ENCODE assay signal across 21 cellular contexts in genomic region chr10:48249763-48250351, GRCh38. TPM values are rescaled to one million over a fixed set of nuclear protein-coding genes. Genes with fewer than 3 reads are reported as not detected.
"Had no signal": no experiment of that assay in that cellular context is flagged by ENCODE, and none has a peak within 500 bp of the region (broad histone marks: within the 10 kb centered on the region; RNA-seq: fewer than 3 reads in every experiment).

No MANE protein-coding gene starts in this region.

- H3K4me3 ChIP-seq: pancreas, upper lobe of left lung had no signal

- H3K36me3 ChIP-seq: pancreas, upper lobe of left lung had no signal

- H3K4me1 Mint-ChIP-seq: activated T-helper 17 cell treated with anti-CD3 and anti-CD28 coated beads, Interleukin-2, amount 50 U/mL, for 72 hours had no signal

- H3K27me3 Mint-ChIP-seq: stimulated activated naive CD8-positive, alpha-beta T cell treated with anti-CD3 and anti-CD28 coated beads, Interleukin-15, Interleukin-2, amounts not matched to agents 100 ng/mL and 50 ng/mL, for 24 hours had no signal

- DNase-seq: activated CD4-positive, alpha-beta T cell treated with anti-CD3 and anti-CD28 coated beads, Interleukin-2, amount 50 U/mL, for 1 hour; activated CD4-positive, CD25-positive, alpha-beta regulatory T cell treated with anti-CD3 and anti-CD28 coated beads, Interleukin-2, amount 50 U/mL, for 72 hours; activated naive CD4-positive, alpha-beta T cell; activated naive CD8-positive, alpha-beta T cell treated with anti-CD3 and anti-CD28 coated beads, Interleukin-2, amount 10 ng/mL, durations not matched to agents 7 days and 5 days; amygdala; dermis blood vessel endothelial cell; effector memory CD8-positive, alpha-beta T cell; foreskin fibroblast; mesenchymal stem cell; naive thymus-derived CD8-positive, alpha-beta T cell; pancreas; stimulated activated CD4-positive, alpha-beta T cell treated with anti-CD3 and anti-CD28 coated beads, Interleukin-12 subunit alpha, Interleukin-12 subunit beta, amount 100 ng/mL, for 4 hours; stimulated activated CD4-positive, alpha-beta T cell treated with anti-CD3 and anti-CD28 coated beads, Interleukin-1b, Interleukin-23, amount 100 ng/mL, for 48 hours; stimulated activated CD8-positive, alpha-beta memory T cell treated with anti-CD3 and anti-CD28 coated beads, Interleukin-4, amount 100 ng/mL, for 48 hours; T-helper 1 cell; upper lobe of left lung had no signal

- H3K27ac Mint-ChIP-seq: activated naive CD8-positive, alpha-beta T cell treated with anti-CD3 and anti-CD28 coated beads, Interleukin-2, amount 10 ng/mL, durations not matched to agents 7 days and 5 days; activated T-helper 17 cell treated with anti-CD3 and anti-CD28 coated beads, Interleukin-2, amount 50 U/mL, for 72 hours; effector memory CD8-positive, alpha-beta T cell; naive thymus-derived CD8-positive, alpha-beta T cell; stimulated activated naive CD8-positive, alpha-beta T cell treated with anti-CD3 and anti-CD28 coated beads, Interleukin-15, Interleukin-2, amounts not matched to agents 100 ng/mL and 50 ng/mL, for 24 hours had no signal

- H3K4me3 Mint-ChIP-seq: activated naive CD8-positive, alpha-beta T cell treated with anti-CD3 and anti-CD28 coated beads, Interleukin-2, amount 10 ng/mL, durations not matched to agents 7 days and 5 days; activated T-helper 17 cell treated with anti-CD3 and anti-CD28 coated beads, Interleukin-2, amount 50 U/mL, for 72 hours; effector memory CD8-positive, alpha-beta T cell; naive thymus-derived CD8-positive, alpha-beta T cell; stimulated activated naive CD8-positive, alpha-beta T cell treated with anti-CD3 and anti-CD28 coated beads, Interleukin-15, Interleukin-2, amounts not matched to agents 100 ng/mL and 50 ng/mL, for 24 hours had no signal

- H3K9me3 Mint-ChIP-seq: activated naive CD8-positive, alpha-beta T cell treated with anti-CD3 and anti-CD28 coated beads, Interleukin-2, amount 10 ng/mL, durations not matched to agents 7 days and 5 days; activated T-helper 17 cell treated with anti-CD3 and anti-CD28 coated beads, Interleukin-2, amount 50 U/mL, for 72 hours; effector memory CD8-positive, alpha-beta T cell; naive thymus-derived CD8-positive, alpha-beta T cell; stimulated activated naive CD8-positive, alpha-beta T cell treated with anti-CD3 and anti-CD28 coated beads, Interleukin-15, Interleukin-2, amounts not matched to agents 100 ng/mL and 50 ng/mL, for 24 hours had no signal

- H3K36me3 Mint-ChIP-seq: activated naive CD8-positive, alpha-beta T cell treated with anti-CD3 and anti-CD28 coated beads, Interleukin-2, amount 10 ng/mL, durations not matched to agents 7 days and 5 days; naive thymus-derived CD8-positive, alpha-beta T cell had no signal

- H3K27ac ChIP-seq: pancreas, upper lobe of left lung had no signal

- H3K9me3 ChIP-seq: pancreas, upper lobe of left lung had no signal

- H3K27me3 ChIP-seq: pancreas, upper lobe of left lung had no signal

- H3K4me1 ChIP-seq: pancreas, upper lobe of left lung had no signal

RNA-seq across cellular contexts. Expression of gene FRMPD2, which starts 24.6 kb away (rescaled TPM):
- total RNA-seq: activated CD8-positive, alpha-beta memory T cell treated with anti-CD3 and anti-CD28 coated beads for 36 hours; activated naive CD8-positive, alpha-beta T cell treated with anti-CD3 and anti-CD28 coated beads, Interleukin-2, amount 10 ng/mL, durations not matched to agents 7 days and 5 days; cardiac septum; glomerular endothelial cell; naive thymus-derived CD8-positive, alpha-beta T cell had no signal
- polyA plus RNA-seq: naive thymus-derived CD8-positive, alpha-beta T cell had no signal
